Comparison of ENCODE assay signal across 8 cellular contexts in genomic region chr1:113390871-113391642, GRCh38. TPM values are rescaled to one million over a fixed set of nuclear protein-coding genes. Genes with fewer than 3 reads are reported as not detected.
A peak's percentile ranks its signal among the peaks of the same experiment; 100 is the strongest.
DNase-seq lines count a peak whose midpoint lies in the region; ATAC-seq, FAIRE-seq and TF ChIP-seq lines count a peak whose summit lies in the region.

No MANE protein-coding gene starts in this region.

- H3K9ac ChIP-seq in PC-3 (ENCODE audit: low read length), result peak overlapping the region; percentile 71

- peak; percentile 33; the same call in 1 of the 2 replicates for TF ChIP-seq CTCF in PC-3 (conservative IDR thresholded peaks at IDR 0.05; ENCODE audit: low read depth, low read length)
- TF ChIP-seq CTCF in osteoblast (IDR thresholded peaks at IDR 0.05; ENCODE audit: extremely low read depth, low read depth, low read length), result no peak

- ATAC-seq in PC-3 (peak; percentile 4), HG03039 (IDR thresholded peaks at IDR 0.05; ENCODE audit: unreplicated experiment) (no peak)

- H3K27me3 ChIP-seq in PC-3 (ENCODE audit: low read length) (no peaks in the 10 kb centered on the region), osteoblast (ENCODE audit: insufficient read depth, low read length) (no peaks in the 10 kb centered on the region)

- 0 out of 2 replicates have a peak, but pooled peaks cover 6% of the 10 kb centered on the region for H4K20me1 ChIP-seq in PC-3 (ENCODE audit: low read length)
- peaks cover 3% of the 10 kb centered on the region for H4K20me1 ChIP-seq in osteoblast (ENCODE audit: insufficient read depth, low read length)

- BruUV-seq in PC-3 (replicated peaks; lab: Mats Ljungman, UMichigan), result no TSS peak

- H3K9me2 ChIP-seq in PC-3 (replicated peaks; ENCODE audit: low read length), result no peaks in the 10 kb centered on the region

- no peaks in the 10 kb centered on the region for H3K9me3 ChIP-seq in PC-3 (ENCODE audit: low read length)
- H3K9me3 ChIP-seq in osteoblast (ENCODE audit: low read depth, low read length), result no peaks in the 10 kb centered on the region

- POLR2A ChIA-PET in PC-3 (lab: Charles Lee; ENCODE audit: unreplicated experiment), result interaction anchor here (0.5 to 0.6 kb wide), 3 partner anchors 10 to 252 kb away, joined by 3 to 5 read pairs (median 4); no protein-coding TSS in a partner anchor

- H3K79me2 ChIP-seq in PC-3 (ENCODE audit: low read length) (peaks cover 52% of the 10 kb centered on the region), osteoblast (ENCODE audit: insufficient read depth, low read length) (peaks cover 30% of the 10 kb centered on the region)

- H3K36me3 ChIP-seq in PC-3 (ENCODE audit: low read depth, low read length) (no peaks in the 10 kb centered on the region), osteoblast (ENCODE audit: insufficient read depth, low read length) (no peaks in the 10 kb centered on the region)

- peak overlapping the region; percentile 86 for H2AFZ ChIP-seq in PC-3 (ENCODE audit: low read length)
- peak overlapping the region; percentile 87 for H2AFZ ChIP-seq in osteoblast (ENCODE audit: low read length)

- H3K4me1 ChIP-seq in PC-3 (ENCODE audit: insufficient read depth, low read length), result peaks cover 43% of the 10 kb centered on the region
- peaks cover 23% of the 10 kb centered on the region for H3K4me1 ChIP-seq in osteoblast (ENCODE audit: insufficient read depth, low read length)

- H3K4me2 ChIP-seq in PC-3 (ENCODE audit: low read length) (peak overlapping the region; percentile 89), osteoblast (ENCODE audit: insufficient read depth, low read length) (peak overlapping the region; percentile 100)

- DNase-seq in AG08396 (ENCODE audit: low spot score) (peak; percentile 17), GM19239 (ENCODE audit: insufficient read length, low spot score) (peak; percentile 15), PC-3 (peak; percentile 54), head of caudate nucleus (peak in 39 of 42 donors; percentile 13 to 67 (median 38)), osteoblast (ENCODE audit: insufficient read length, low spot score, missing footprints) (peak; percentile 76), urothelium cell line (ENCODE audit: low spot score) (peak; percentile 51)
- DNase-seq in activated effector memory CD4-positive, alpha-beta T cell treated with anti-CD3 and anti-CD28 coated beads, Interleukin-2, amount 50 U/mL, for 16 hours, result peak; percentile 82

- no peak for FAIRE-seq in GM19239 (lab: Jason Lieb, UNC)
- no peak for FAIRE-seq in urothelium cell line (lab: Jason Lieb, UNC)

- no peak overlapping the region; the same call in 1 of the 2 replicates for H3K27ac ChIP-seq in PC-3 (ENCODE audit: low read length)
- H3K27ac ChIP-seq in osteoblast (ENCODE audit: low read depth, low read length), result peak overlapping the region; percentile 20

- CTCF ChIA-PET in PC-3 (lab: Charles Lee), result interaction anchor here (0.7 kb wide), 1 partner anchor 63 kb away, joined by 5 read pairs; no protein-coding TSS in a partner anchor

- intact Hi-C loops in PC-3 (cut with micrococcal nuclease) (loop anchor here (1.0 to 10.0 kb wide), 7 partner anchors 62 to 421 kb away; partner anchors contain the start of genes LRIG2 and RSBN1), head of caudate nucleus (cut with DNase I) (no loop called here)

- H3K4me3 ChIP-seq in PC-3 (ENCODE audit: low read length) (peak overlapping the region; percentile 75), osteoblast (ENCODE audit: insufficient read depth, low read length) (peak overlapping the region; percentile 87)

- H3F3A ChIP-seq in PC-3 (ENCODE audit: low read length, unreplicated experiment), result no peaks in the 10 kb centered on the region

RNA-seq across cellular contexts. Expression of gene MAGI3, which starts 0.7 kb away (rescaled TPM):
- total RNA-seq in PC-3 (2014; rRNA removed), result 7.2 and 10.7 TPM in 2 replicates
- total RNA-seq in osteoblast, result 7.2 and 8.3 TPM in 2 replicates

Comparison
In these comparisons a context has a peak if more than half of its experiments do, and no peak if none do; other contexts are left out.
1. DNase-seq: peak in every context shown above with its lines; median percentile 82 in activated effector memory CD4-positive, alpha-beta T cell treated with anti-CD3 and anti-CD28 coated beads, Interleukin-2, amount 50 U/mL, for 16 hours; 76 in osteoblast; 54 in PC-3; 51 in urothelium cell line; 38 in head of caudate nucleus; 17 in AG08396; 15 in GM19239.